31 cellular contexts compared by ENCODE assay signal in the genomic region with DNA sequence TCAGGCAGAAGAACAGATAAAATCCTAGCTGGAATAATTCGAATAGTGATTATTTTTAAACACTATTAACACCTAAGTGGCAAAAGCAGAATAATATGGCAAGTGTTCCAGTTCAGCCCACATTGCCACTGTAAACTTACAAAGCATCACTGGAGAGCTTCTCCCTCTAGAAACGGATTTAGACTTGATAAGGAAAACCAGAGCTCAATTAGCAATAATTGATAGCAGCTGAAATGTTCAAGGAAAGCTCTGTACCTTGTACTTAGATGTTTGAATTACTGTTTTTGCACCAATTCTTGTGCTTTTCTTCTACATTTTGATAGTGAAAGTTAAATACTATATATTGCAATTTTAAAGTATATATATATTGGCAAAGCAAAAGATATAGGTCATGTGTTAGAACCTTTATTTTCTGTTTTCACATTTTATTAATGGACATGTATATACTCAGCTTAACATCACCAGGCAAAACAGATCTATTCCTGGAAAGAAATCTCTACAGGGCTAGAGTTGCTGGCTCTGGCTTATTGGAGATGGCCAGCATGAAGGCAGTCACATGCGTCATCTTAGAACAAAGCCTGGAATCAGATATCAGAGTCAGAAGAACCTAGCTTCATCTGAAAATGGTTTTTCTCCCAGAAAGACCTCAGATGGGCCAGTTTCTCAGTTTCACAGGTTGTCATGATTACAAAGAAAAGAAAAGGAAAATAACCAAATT.
"Had no signal": no experiment of that assay in that cellular context is flagged by ENCODE, and none has a peak within 500 bp of the region (broad histone marks: within the 10 kb centered on the region; RNA-seq: fewer than 3 reads in every experiment).

No MANE protein-coding gene starts in this region.

- H3K36me3 ChIP-seq: esophagus squamous epithelium had no signal

- DNase-seq: activated CD4-positive, alpha-beta memory T cell treated with anti-CD3 and anti-CD28 coated beads, Interleukin-2, amount 10 ng/mL, durations not matched to agents 7 days and 5 days; activated CD4-positive, alpha-beta T cell treated with anti-CD3 and anti-CD28 coated beads for 1 hour; activated CD4-positive, alpha-beta T cell treated with anti-CD3 and anti-CD28 coated beads for 4 hours; activated CD4-positive, alpha-beta T cell treated with anti-CD3 and anti-CD28 coated beads, Interleukin-2, amount 10 ng/mL, durations not matched to agents 7 days and 5 days; activated CD4-positive, alpha-beta T cell treated with anti-CD3 and anti-CD28 coated beads, Interleukin-2, amount 50 U/mL, for 4 hours; activated CD8-positive, alpha-beta memory T cell treated with anti-CD3 and anti-CD28 coated beads for 24 hours; activated effector memory CD4-positive, alpha-beta T cell treated with Interleukin-2 at 50 U/mL for 16 hours; activated gamma-delta T cell treated with Interleukin-2 at 50 U/mL for 16 hours; activated naive CD4-positive, alpha-beta T cell treated with anti-CD3 and anti-CD28 coated beads, Interleukin-2, amount 50 U/mL, for 16 hours; activated naive CD4-positive, alpha-beta T cell treated with Interleukin-2 at 50 U/mL for 16 hours; activated T-cell treated with anti-CD3 and anti-CD28 coated beads, Interleukin-2, amount 50 U/mL, for 4 hours; amniotic stem cell; aorta; body of pancreas; caudate nucleus; cortex of kidney; dermis blood vessel endothelial cell; effector CD4-positive, alpha-beta T cell; esophagus squamous epithelium; foreskin fibroblast; head of caudate nucleus; T-helper 2 cell had no signal

- H3K27me3 ChIP-seq: body of pancreas had no signal

- ATAC-seq: activated T-cell treated with anti-CD3 and anti-CD28 coated beads, Interleukin-2, amount 50 U/mL, for 4 hours; activated T-helper 17 cell treated with anti-CD3 and anti-CD28 coated beads, Interleukin-2, amount 50 U/mL, for 72 hours; body of pancreas; WTC11 had no signal

- H3K9me3 ChIP-seq: body of pancreas, esophagus squamous epithelium had no signal

- FAIRE-seq: colon, endometrium, endothelial cell of umbilical vein, frontal cortex, TTC549 had no signal

- H3K27ac ChIP-seq: body of pancreas, epithelial cell of prostate, esophagus squamous epithelium, VCaP had no signal

- H3K4me3 ChIP-seq: body of pancreas, esophagus squamous epithelium had no signal
